17 cellular contexts compared by ENCODE assay signal in the genomic region with DNA sequence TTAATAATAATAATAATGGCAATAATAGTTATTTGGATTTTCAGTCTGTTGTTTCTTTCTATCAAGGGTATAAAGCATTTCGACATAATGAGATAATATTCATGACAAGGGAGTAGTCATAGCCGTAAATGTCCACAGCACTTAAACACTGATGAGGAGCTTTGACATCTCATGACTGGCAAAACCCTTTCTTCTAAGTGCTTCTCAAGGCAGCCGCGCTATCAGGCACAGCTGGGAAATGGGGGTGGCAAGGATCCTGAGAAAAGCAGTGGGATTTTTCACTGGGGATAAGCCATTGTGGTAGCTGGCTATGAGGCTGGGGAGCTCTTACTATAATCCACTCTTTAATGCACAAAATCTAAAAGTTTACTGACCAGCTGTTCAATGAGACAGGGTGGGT.
"Had no signal": no experiment of that assay in that cellular context is flagged by ENCODE, and none has a peak within 500 bp of the region (broad histone marks: within the 10 kb centered on the region; RNA-seq: fewer than 3 reads in every experiment).

No MANE protein-coding gene starts in this region.

- H3K4me3 ChIP-seq: coronary artery, lower lobe of right lung, neural progenitor cell had no signal

- H3K4me2 ChIP-seq: neural progenitor cell had no signal

- DNase-seq: activated CD4-positive, alpha-beta T cell treated with anti-CD3 and anti-CD28 coated beads, Interleukin-2, amount 50 U/mL, for 4 hours; activated CD8-positive, alpha-beta memory T cell treated with anti-CD3 and anti-CD28 coated beads, Interleukin-2, amount 50 U/mL, for 48 hours; activated naive CD4-positive, alpha-beta T cell treated with Interleukin-2 at 50 U/mL for 16 hours; activated naive CD8-positive, alpha-beta T cell treated with anti-CD3 and anti-CD28 coated beads for 36 hours; activated T-cell treated with anti-CD3 and anti-CD28 coated beads, Interleukin-2, amount 50 U/mL, for 4 hours; amniotic stem cell; cerebellar nuclear complex; kidney; lower lobe of right lung; naive thymus-derived CD4-positive, alpha-beta T cell; retina; stimulated activated CD4-positive, alpha-beta T cell treated with anti-CD3 and anti-CD28 coated beads, Interleukin-12 subunit alpha, Interleukin-12 subunit beta, amount 100 ng/mL, for 4 hours; stimulated activated CD4-positive, alpha-beta T cell treated with anti-CD3 and anti-CD28 coated beads, Interleukin-4, amount 100 ng/mL, for 4 hours; stimulated activated naive CD8-positive, alpha-beta T cell treated with anti-CD3 and anti-CD28 coated beads, Interleukin-15, Interleukin-2, amounts not matched to agents 100 U/mL and 50 U/mL, for 24 hours; T-helper 1 cell had no signal

- H2AFZ ChIP-seq: neural progenitor cell had no signal

- H3K27ac ChIP-seq: lower lobe of right lung, neural progenitor cell had no signal

- H3K9ac ChIP-seq: neural progenitor cell had no signal

- H3K36me3 ChIP-seq: lower lobe of right lung, neural progenitor cell had no signal

- H3K9me3 ChIP-seq: lower lobe of right lung had no signal

- H3K27me3 ChIP-seq: neural progenitor cell had no signal

- ATAC-seq: activated T-cell treated with anti-CD3 and anti-CD28 coated beads, Interleukin-2, amount 50 U/mL, for 4 hours; lower lobe of right lung; naive thymus-derived CD4-positive, alpha-beta T cell; stimulated activated naive CD8-positive, alpha-beta T cell treated with anti-CD3 and anti-CD28 coated beads, Interleukin-15, Interleukin-2, amounts not matched to agents 100 U/mL and 50 U/mL, for 24 hours had no signal
